In genomic region chr12:22282283-22282682, GRCh38 we compare ENCODE assay signal across 11 cellular contexts. TPM values are rescaled to one million over a fixed set of nuclear protein-coding genes. Genes with fewer than 3 reads are reported as not detected.
DNase-seq lines count a peak whose midpoint lies in the region; ATAC-seq and TF ChIP-seq lines count a peak whose summit lies in the region.
"Had no signal": no experiment of that assay in that cellular context is flagged by ENCODE, and none has a peak within 500 bp of the region (broad histone marks: within the 10 kb centered on the region; RNA-seq: fewer than 3 reads in every experiment).

No MANE protein-coding gene starts in this region.

- no peak overlapping the region for H3K27ac Mint-ChIP-seq in CD14-positive monocyte
- H3K27ac Mint-ChIP-seq: activated naive CD4-positive, alpha-beta T cell treated with anti-CD3 and anti-CD28 coated beads, Interleukin-2, amount 50 U/mL, for 72 hours; stimulated activated naive CD8-positive, alpha-beta T cell treated with anti-CD3 and anti-CD28 coated beads, Interleukin-15, Interleukin-2, amounts not matched to agents 100 ng/mL and 50 ng/mL, for 24 hours had no signal

- DNase-seq in H4 (ENCODE audit: low spot score) (peak; percentile 27), brain microvascular endothelial cell (peak; percentile 51), left ventricle myocardium superior (no peak), UCSD-AML1 (lab: John Stamatoyannopoulos, UW; ENCODE audit: unreplicated experiment) (no peak), middle frontal gyrus (ENCODE audit: extremely low spot score, low spot score) (no peak), D341Med (ENCODE audit: low spot score) (no peak), CD14-positive monocyte (ENCODE audit: low spot score) (no peak)
- DNase-seq: NCI-H524 had no signal

- no peak overlapping the region for H3K4me3 Mint-ChIP-seq in CD14-positive monocyte
- H3K4me3 Mint-ChIP-seq: stimulated activated naive CD8-positive, alpha-beta T cell treated with anti-CD3 and anti-CD28 coated beads, Interleukin-15, Interleukin-2, amounts not matched to agents 100 ng/mL and 50 ng/mL, for 24 hours had no signal

- H3K4me3 ChIP-seq in brain microvascular endothelial cell (ENCODE audit: low read depth, low read length) (no peak overlapping the region), skeletal muscle tissue (ENCODE audit: low read length in 3 of 3) (peak overlapping the region in 1 of 3 donors; percentile 24)

- peak overlapping the region; percentile 85 for H3K27ac ChIP-seq in brain microvascular endothelial cell
- H3K27ac ChIP-seq in skeletal muscle tissue (ENCODE audit: low read depth, low read length): peak overlapping the region; percentile 72

- intact Hi-C loops in left ventricle myocardium superior (cut with micrococcal nuclease) (no loop called here), CD14-positive monocyte (cut with micrococcal nuclease) (no loop called here)

- no peaks in the 10 kb centered on the region for H3K4me1 Mint-ChIP-seq in CD14-positive monocyte

- ATAC-seq in left ventricle myocardium superior: peak; percentile 76
- ATAC-seq: activated naive CD4-positive, alpha-beta T cell treated with anti-CD3 and anti-CD28 coated beads, Interleukin-2, amount 50 U/mL, for 72 hours had no signal

- peaks cover 0 to 13% (median 1%) of the 10 kb centered on the region in 7 donors for H3K9me3 Mint-ChIP-seq in CD14-positive monocyte
- H3K9me3 Mint-ChIP-seq: activated naive CD4-positive, alpha-beta T cell treated with anti-CD3 and anti-CD28 coated beads, Interleukin-2, amount 50 U/mL, for 72 hours; stimulated activated naive CD8-positive, alpha-beta T cell treated with anti-CD3 and anti-CD28 coated beads, Interleukin-15, Interleukin-2, amounts not matched to agents 100 ng/mL and 50 ng/mL, for 24 hours had no signal

- H3K36me3 ChIP-seq in brain microvascular endothelial cell (replicated peaks) (no peaks in the 10 kb centered on the region), skeletal muscle tissue (ENCODE audit: control insufficient read depth in 3 of 3, insufficient read depth in 3 of 3, low read length in 3 of 3) (no peaks in the 10 kb centered on the region)

- H3K9me3 ChIP-seq in skeletal muscle tissue (ENCODE audit: control insufficient read depth in 3 of 3, low read length in 3 of 3): no peaks in the 10 kb centered on the region

- peaks cover 2 to 8% (median 7%) of the 10 kb centered on the region in 3 donors for H3K27me3 Mint-ChIP-seq in CD14-positive monocyte (ENCODE audit: low read depth in 3 of 3)

- no peaks in the 10 kb centered on the region for H3K36me3 Mint-ChIP-seq in CD14-positive monocyte
- H3K36me3 Mint-ChIP-seq: activated naive CD4-positive, alpha-beta T cell treated with anti-CD3 and anti-CD28 coated beads, Interleukin-2, amount 50 U/mL, for 72 hours had no signal

- in situ Hi-C loops in brain microvascular endothelial cell (cut with HindIII; ENCODE audit: low pct_ligation_motif_present, low sequenced_read_pairs): no loop called here

- no peak for TF ChIP-seq CTCF in brain microvascular endothelial cell (IDR thresholded peaks at IDR 0.05; ENCODE audit: low read depth, low read length, missing control alignments)
- TF ChIP-seq CTCF in CD14-positive monocyte (IDR thresholded peaks at IDR 0.05): no peak

- H3K4me1 ChIP-seq in skeletal muscle tissue (ENCODE audit: control insufficient read depth in 3 of 3, insufficient read depth in 3 of 3, low read length in 3 of 3): peaks cover 0 to 3% (median 0%) of the 10 kb centered on the region in 3 donors

- H3K27me3 ChIP-seq in brain microvascular endothelial cell (replicated peaks): no peaks in the 10 kb centered on the region
- peaks cover 0 to 3% (median 0%) of the 10 kb centered on the region in 3 donors for H3K27me3 ChIP-seq in skeletal muscle tissue (ENCODE audit: control insufficient read depth in 3 of 3, insufficient read depth in 3 of 3, low read length in 3 of 3)

- H3K9ac ChIP-seq in skeletal muscle tissue (ENCODE audit: low read depth in 1 of 3, low read length in 3 of 3): peak overlapping the region in 1 of 3 donors; percentile 48

RNA-seq across cellular contexts. Expression of gene ST8SIA1, which starts 52.2 kb away (rescaled TPM):
- total RNA-seq in H4 (2014; rRNA removed; shearing (Covaris generic)): 8.9 TPM in 2 replicates
- total RNA-seq in left ventricle myocardium superior: 2.6 TPM
- 5.2 TPM for total RNA-seq in skeletal muscle tissue
- polyA plus RNA-seq in CD14-positive monocyte: not detected

Comparison
In these comparisons a context has a peak if more than half of its experiments do, and no peak if none do; other contexts are left out.
1. DNase-seq: peak in H4 (single experiment) and brain microvascular endothelial cell (single experiment); none in left ventricle myocardium superior (single experiment), UCSD-AML1 (single experiment), middle frontal gyrus (single experiment), D341Med (single experiment) and CD14-positive monocyte (single experiment).